ENCODE assay signal across 8 cellular contexts in the genomic region with DNA sequence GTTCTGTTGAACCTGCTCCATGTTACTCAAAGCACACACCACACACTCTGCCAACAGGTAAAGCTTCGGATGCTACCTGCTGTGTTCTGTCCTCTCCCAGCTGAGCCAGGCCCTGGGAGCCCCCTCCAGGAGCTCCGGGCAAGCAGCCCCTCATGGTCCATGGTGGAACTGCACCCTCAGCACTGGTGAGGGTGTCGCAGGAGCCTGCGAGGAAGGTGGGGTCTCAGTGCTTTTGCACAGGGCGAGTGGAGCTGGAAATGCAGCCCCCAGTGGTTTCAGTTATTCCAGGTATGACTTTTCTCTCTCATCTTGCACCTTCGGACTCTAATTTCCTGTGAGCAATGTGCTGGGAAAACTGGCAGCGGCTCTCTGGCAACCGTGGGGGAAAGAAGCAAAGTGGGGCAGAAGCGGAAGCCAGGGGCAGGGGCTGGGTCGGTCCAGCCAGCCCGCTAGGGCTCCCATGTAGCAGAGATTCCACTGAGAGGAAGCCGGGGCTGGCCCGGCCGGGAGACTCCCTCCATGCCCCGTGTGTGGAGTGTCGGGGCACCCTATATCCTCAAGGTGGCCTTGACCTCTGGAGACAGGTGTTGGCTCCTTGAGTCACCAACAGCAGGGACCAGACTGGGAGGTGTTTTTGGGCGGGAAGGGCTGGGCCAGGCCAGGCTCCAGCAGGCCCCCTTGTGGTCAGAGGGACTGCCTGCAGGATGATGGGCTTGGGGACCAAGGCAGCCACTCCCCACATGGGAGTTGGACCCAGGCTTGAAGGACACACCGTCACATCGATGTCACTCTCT.
DNase-seq lines count a peak whose midpoint lies in the region; ATAC-seq, FAIRE-seq and TF ChIP-seq lines count a peak whose summit lies in the region.

No MANE protein-coding gene starts in this region.

- H3K9me1 ChIP-seq in keratinocyte (ENCODE audit: control insufficient read depth, extremely low read depth, insufficient read depth, low read length) = no peaks in the 10 kb centered on the region

- no peaks in the 10 kb centered on the region for H3K4me1 ChIP-seq in keratinocyte (ENCODE audit: control insufficient read depth, extremely low read depth, insufficient read depth, low read length)

- FAIRE-seq in keratinocyte (lab: Jason Lieb, UNC) = no peak

- H3K4me3 ChIP-seq in BJ (ENCODE audit: low read depth, low read length) = no peak overlapping the region
- H3K4me3 ChIP-seq in keratinocyte (ENCODE audit: control insufficient read depth in 2 of 3, extremely low read depth in 1 of 3, insufficient read depth in 2 of 3, low read depth in 1 of 3, low read length in 3 of 3) = no peak overlapping the region

- H3K27me3 ChIP-seq in BJ (ENCODE audit: control insufficient read depth, insufficient read depth, low read length) = peaks cover 12% of the 10 kb centered on the region
- H3K27me3 ChIP-seq in keratinocyte (ENCODE audit: control insufficient read depth, extremely low read depth, insufficient read depth, low read length) = no peaks in the 10 kb centered on the region

- no peak overlapping the region for H3K27ac ChIP-seq in keratinocyte (ENCODE audit: control insufficient read depth, insufficient read depth, low read length)

- no peak overlapping the region for H3K4me2 ChIP-seq in keratinocyte (ENCODE audit: control insufficient read depth, extremely low read depth, insufficient read depth, low read depth, low read length)

- dilution Hi-C loops in keratinocyte (cut with MboI; ENCODE audit: extremely low pct_ligation_motif_present, low sequenced_read_pairs) = no loop called here

- TF ChIP-seq CTCF in BJ (IDR thresholded peaks at IDR 0.05; ENCODE audit: insufficient read depth, low read depth, low read length) (peak; percentile 67), GM20000 (IDR thresholded peaks at IDR 0.05; ENCODE audit: extremely low read depth, missing control alignments) (peak; percentile 48), keratinocyte (optimal IDR thresholded peaks at IDR 0.05 in 1 of 3, IDR thresholded peaks at IDR 0.05 in 1 of 3, conservative IDR thresholded peaks at IDR 0.05 in 1 of 3; ENCODE audit: extremely low read depth in 1 of 3, insufficient read depth in 2 of 3, low read length in 3 of 3) (peak; percentile 53 to 78 (median 63))

- no peak for ATAC-seq in GM21825 (IDR thresholded peaks at IDR 0.05; ENCODE audit: unreplicated experiment)

- no peaks in the 10 kb centered on the region for H3K9me3 ChIP-seq in keratinocyte (ENCODE audit: control insufficient read depth, low read depth, low read length)

- CTCF ChIA-PET in BJ (lab: Yijun Ruan, JAX) = interaction anchor here (0.9 to 10.8 kb wide), 8 partner anchors 11 to 115 kb away, joined by 3 to 276 read pairs (median 4); no protein-coding TSS in a partner anchor

- no peaks in the 10 kb centered on the region for H4K20me1 ChIP-seq in keratinocyte (ENCODE audit: control insufficient read depth, extremely low read depth, insufficient read depth, low read length)

- no peaks in the 10 kb centered on the region for H3K79me2 ChIP-seq in keratinocyte (ENCODE audit: control insufficient read depth, insufficient read depth, low read length)

- no peak for DNase-seq in BJ (ENCODE audit: low read depth)
- DNase-seq in GM20000 (ENCODE audit: low spot score) = peak; percentile 31
- peak; percentile 45 for DNase-seq in NOMO-1 treated with DMSO at 0.1 percent for 48 hours (lab: John Stamatoyannopoulos, UW; ENCODE audit: unreplicated experiment)
- DNase-seq in activated naive CD4-positive, alpha-beta T cell treated with anti-CD3 and anti-CD28 coated beads, Interleukin-2, amount 50 U/mL, for 16 hours = peak; percentile 35
- DNase-seq in keratinocyte (ENCODE audit: low read depth, low spot score) = no peak
- DNase-seq in stimulated activated naive CD4-positive, alpha-beta T cell (lab: John Stamatoyannopoulos, UW) = peak in 4 of 6 experiments; percentile 10 to 37 (median 14)
- no peak for DNase-seq in DMS79 (lab: John Stamatoyannopoulos, UW)

- no peaks in the 10 kb centered on the region for H3K36me3 ChIP-seq in BJ (ENCODE audit: control insufficient read depth, insufficient read depth, low read length)
- no peaks in the 10 kb centered on the region for H3K36me3 ChIP-seq in keratinocyte (ENCODE audit: control insufficient read depth in 2 of 2, extremely low read depth in 1 of 2, insufficient read depth in 2 of 2, low read length in 2 of 2)

- no peak overlapping the region for H3K9ac ChIP-seq in keratinocyte (ENCODE audit: control insufficient read depth, extremely low read depth, insufficient read depth, low read length)

- POLR2A ChIA-PET in BJ (lab: Charles Lee) = no interaction called here

- no peak overlapping the region for H2AFZ ChIP-seq in keratinocyte (ENCODE audit: control insufficient read depth, low read length)

Comparison
In these comparisons a context has a peak if more than half of its experiments do, and no peak if none do; other contexts are left out.
1. DNase-seq: peak in GM20000 (single experiment), NOMO-1 treated with DMSO at 0.1 percent for 48 hours (single experiment), activated naive CD4-positive, alpha-beta T cell treated with anti-CD3 and anti-CD28 coated beads, Interleukin-2, amount 50 U/mL, for 16 hours (single experiment) and stimulated activated naive CD4-positive, alpha-beta T cell (4 of 6); none in BJ (single experiment), keratinocyte (single experiment) and DMS79 (single experiment).
2. Peak in every context shown above with its lines, with median percentiles within 50 percentile points of each other: CTCF ChIP-seq.